Comparison of ENCODE assay signal across 14 cellular contexts in the genomic region with DNA sequence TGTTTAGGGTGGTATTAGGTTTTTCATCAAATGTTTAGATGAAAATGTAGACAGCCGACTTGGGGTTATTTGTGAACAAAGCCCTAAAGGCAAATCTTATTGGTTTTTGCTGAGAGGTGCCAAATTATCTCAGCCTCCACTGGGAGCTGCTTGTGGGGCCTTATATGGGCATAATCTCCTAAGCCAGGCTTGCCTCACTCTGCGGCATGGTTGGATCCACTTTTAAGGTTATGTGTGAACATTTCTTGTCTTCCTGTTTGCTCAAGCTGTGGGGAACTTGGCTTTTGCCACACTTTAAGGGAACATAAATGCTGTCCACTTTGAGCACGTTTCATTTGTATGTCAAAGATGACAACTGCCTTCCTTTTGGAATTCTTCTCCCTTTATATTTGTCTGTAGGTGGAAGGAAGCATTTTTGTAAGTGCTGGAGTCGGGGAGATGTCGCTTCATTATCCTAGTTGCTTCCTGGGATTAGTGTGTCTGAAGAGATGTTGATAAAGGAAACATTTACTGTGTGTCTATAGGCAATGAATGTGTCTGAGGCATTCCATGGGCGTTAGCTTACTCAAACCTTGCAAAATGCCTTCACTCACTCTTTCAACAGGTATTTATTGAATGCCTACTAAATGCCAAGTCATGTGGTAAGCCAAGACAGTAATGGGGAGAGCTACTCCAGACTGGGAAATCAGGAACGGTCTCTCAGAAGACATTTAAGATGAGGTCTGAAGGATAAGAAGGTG.
DNase-seq lines count a peak whose midpoint lies in the region; ATAC-seq and TF ChIP-seq lines count a peak whose summit lies in the region.
"Had no signal": no experiment of that assay in that cellular context is flagged by ENCODE, and none has a peak within 500 bp of the region (broad histone marks: within the 10 kb centered on the region; RNA-seq: fewer than 3 reads in every experiment).

No MANE protein-coding gene starts in this region.

- H3K27ac Mint-ChIP-seq in glutamatergic neuron (ENCODE audit: unreplicated experiment), result peak overlapping the region; percentile 65
- H3K27ac Mint-ChIP-seq in stimulated activated effector memory CD8-positive, alpha-beta T cell treated with anti-CD3 and anti-CD28 coated beads, Interleukin-12 subunit alpha, Interleukin-12 subunit beta, amount 100 ng/mL, for 72 hours, result no peak overlapping the region
- H3K27ac Mint-ChIP-seq: activated T-helper 1 cell treated with anti-CD3 and anti-CD28 coated beads, Interleukin-12 subunit alpha, Interleukin-12 subunit beta, Interleukin-2, Interleukin-4 antibody, amounts not matched to agents 30 ng/mL and 10 ng/mL and 1 ng/mL, durations not matched to agents 14 hours and 24 hours and 36 hours; type B pancreatic cell had no signal

- no peak overlapping the region for H3K4me3 ChIP-seq in HL-60 (replicated peaks; ENCODE audit: insufficient read depth, low read length)
- H3K4me3 ChIP-seq in SK-N-MC, result no peak overlapping the region
- no peak overlapping the region for H3K4me3 ChIP-seq in gastrocnemius medialis
- H3K4me3 ChIP-seq: dorsolateral prefrontal cortex had no signal

- no peak for TF ChIP-seq CTCF in HL-60 (IDR thresholded peaks at IDR 0.05; ENCODE audit: insufficient read depth, low read length)
- no peak for TF ChIP-seq CTCF in glutamatergic neuron (IDR thresholded peaks at IDR 0.05; ENCODE audit: partially characterized antibody, unreplicated experiment)
- TF ChIP-seq CTCF in gastrocnemius medialis (IDR thresholded peaks at IDR 0.05 in 4 of 5, conservative IDR thresholded peaks at IDR 0.05 in 1 of 5), result no peak

- peaks cover 23% of the 10 kb centered on the region for H3K4me1 Mint-ChIP-seq in glutamatergic neuron (ENCODE audit: low read depth, unreplicated experiment)
- no peaks in the 10 kb centered on the region for H3K4me1 Mint-ChIP-seq in stimulated activated effector memory CD8-positive, alpha-beta T cell treated with anti-CD3 and anti-CD28 coated beads, Interleukin-12 subunit alpha, Interleukin-12 subunit beta, amount 100 ng/mL, for 72 hours

- H3K36me3 Mint-ChIP-seq in glutamatergic neuron (ENCODE audit: unreplicated experiment), result no peaks in the 10 kb centered on the region
- H3K36me3 Mint-ChIP-seq in stimulated activated effector memory CD8-positive, alpha-beta T cell treated with anti-CD3 and anti-CD28 coated beads, Interleukin-12 subunit alpha, Interleukin-12 subunit beta, amount 100 ng/mL, for 72 hours, result no peaks in the 10 kb centered on the region
- H3K36me3 Mint-ChIP-seq: type B pancreatic cell had no signal

- H3K9me3 ChIP-seq in SK-N-MC (ENCODE audit: low read depth, low read length) (no peaks in the 10 kb centered on the region), gastrocnemius medialis (no peaks in the 10 kb centered on the region)

- DNase-seq in HL-60 (ENCODE audit: low read depth in 1 of 2, low spot score in 1 of 2) (peak in 1 of 2 experiments; percentile 83), SK-N-MC (ENCODE audit: low read depth, low spot score) (no peak), glutamatergic neuron (no peak), gastrocnemius medialis (peak in 1 of 2 donors; percentile 43), OCI-M2 (lab: John Stamatoyannopoulos, UW; ENCODE audit: unreplicated experiment) (no peak), globus pallidus (ENCODE audit: low spot score) (no peak)
- DNase-seq in stimulated activated effector memory CD8-positive, alpha-beta T cell treated with anti-CD3 and anti-CD28 coated beads, Interleukin-12 subunit alpha, Interleukin-12 subunit beta, amount 100 ng/mL, for 72 hours (ENCODE audit: low spot score in 2 of 2), result no peak
- DNase-seq: DMS153; dorsolateral prefrontal cortex; stimulated activated CD4-positive, alpha-beta T cell treated with anti-CD3 and anti-CD28 coated beads, Interleukin-4, amount 100 ng/mL, for 24 hours had no signal

- intact Hi-C loops in gastrocnemius medialis (cut with DNase I; ENCODE audit: low total_unique reads), result no loop called here

- peak overlapping the region; percentile 61 for H3K27ac ChIP-seq in HL-60 (replicated peaks)
- peak overlapping the region; percentile 48 for H3K27ac ChIP-seq in SK-N-MC
- H3K27ac ChIP-seq in gastrocnemius medialis, result peak overlapping the region; percentile 34 to 67 (median 46)
- H3K27ac ChIP-seq: VCaP had no signal

- no peaks in the 10 kb centered on the region for H3K4me1 ChIP-seq in gastrocnemius medialis

- H3K27me3 ChIP-seq in HL-60 (ENCODE audit: insufficient read depth, poor library complexity, severe bottlenecking), result no peaks in the 10 kb centered on the region
- H3K27me3 ChIP-seq in gastrocnemius medialis, result no peaks in the 10 kb centered on the region

- ATAC-seq in gastrocnemius medialis (no peak), GM18517 (IDR thresholded peaks at IDR 0.05; ENCODE audit: unreplicated experiment) (no peak)
- no peak for ATAC-seq in stimulated activated effector memory CD8-positive, alpha-beta T cell treated with anti-CD3 and anti-CD28 coated beads, Interleukin-12 subunit alpha, Interleukin-12 subunit beta, amount 100 ng/mL, for 72 hours

- no peaks in the 10 kb centered on the region for H3K36me3 ChIP-seq in SK-N-MC (ENCODE audit: insufficient read depth, low read length)
- H3K36me3 ChIP-seq in gastrocnemius medialis, result no peaks in the 10 kb centered on the region

- in situ Hi-C loops in gastrocnemius medialis (cut with MboI; ENCODE audit: low sequenced_read_pairs in 4 of 4), result no loop called here

- no peak overlapping the region for H3K4me3 Mint-ChIP-seq in glutamatergic neuron (ENCODE audit: unreplicated experiment)
- no peak overlapping the region for H3K4me3 Mint-ChIP-seq in stimulated activated effector memory CD8-positive, alpha-beta T cell treated with anti-CD3 and anti-CD28 coated beads, Interleukin-12 subunit alpha, Interleukin-12 subunit beta, amount 100 ng/mL, for 72 hours
- H3K4me3 Mint-ChIP-seq: activated T-helper 1 cell treated with anti-CD3 and anti-CD28 coated beads, Interleukin-12 subunit alpha, Interleukin-12 subunit beta, Interleukin-2, Interleukin-4 antibody, amounts not matched to agents 30 ng/mL and 10 ng/mL and 1 ng/mL, durations not matched to agents 14 hours and 24 hours and 36 hours; type B pancreatic cell had no signal

- H3K9me3 Mint-ChIP-seq in glutamatergic neuron (ENCODE audit: unreplicated experiment), result peaks cover 9% of the 10 kb centered on the region
- no peaks in the 10 kb centered on the region for H3K9me3 Mint-ChIP-seq in stimulated activated effector memory CD8-positive, alpha-beta T cell treated with anti-CD3 and anti-CD28 coated beads, Interleukin-12 subunit alpha, Interleukin-12 subunit beta, amount 100 ng/mL, for 72 hours
- H3K9me3 Mint-ChIP-seq: activated T-helper 1 cell treated with anti-CD3 and anti-CD28 coated beads, Interleukin-12 subunit alpha, Interleukin-12 subunit beta, Interleukin-2, Interleukin-4 antibody, amounts not matched to agents 30 ng/mL and 10 ng/mL and 1 ng/mL, durations not matched to agents 14 hours and 24 hours and 36 hours; type B pancreatic cell had no signal

- no peak for TF ChIP-seq POLR2A in gastrocnemius medialis (IDR thresholded peaks at IDR 0.05)

- peaks cover 8% of the 10 kb centered on the region for H3K27me3 Mint-ChIP-seq in glutamatergic neuron (ENCODE audit: unreplicated experiment)
- H3K27me3 Mint-ChIP-seq: type B pancreatic cell had no signal

- no peak overlapping the region for H3K9ac ChIP-seq in SK-N-MC (ENCODE audit: insufficient read length)
